13 cellular contexts compared by ENCODE assay signal in genomic region chr22:48702573-48703264, GRCh38.
A peak's percentile ranks its signal among the peaks of the same experiment; 100 is the strongest.
DNase-seq lines count a peak whose midpoint lies in the region; ATAC-seq lines count a peak whose summit lies in the region.
"Had no signal": no experiment of that assay in that cellular context is flagged by ENCODE, and none has a peak within 500 bp of the region (broad histone marks: within the 10 kb centered on the region; RNA-seq: fewer than 3 reads in every experiment).

No MANE protein-coding gene starts in this region.

- H3K4me3 ChIP-seq in SJCRH30: no peak overlapping the region
- H3K4me3 ChIP-seq in right cardiac atrium (ENCODE audit: low read length): no peak overlapping the region
- H3K4me3 ChIP-seq: esophagus muscularis mucosa, Peyer's patch had no signal

- no peaks in the 10 kb centered on the region for H3K36me3 ChIP-seq in SJCRH30
- H3K36me3 ChIP-seq: esophagus muscularis mucosa, Peyer's patch had no signal

- DNase-seq in DMS153 (lab: John Stamatoyannopoulos, UW) (peak; percentile 67), SJCRH30 (peak; percentile 38 to 59), right cardiac atrium (peak; percentile 27 to 49 (median 45)), pons (ENCODE audit: low spot score) (peak; percentile 93), NAMALWA (ENCODE audit: low spot score) (no peak), NCI-H345 treated with DMSO at 0.1 percent for 48 hours (lab: John Stamatoyannopoulos, UW; ENCODE audit: unreplicated experiment) (no peak)
- no peak for DNase-seq in NK-92 treated with Interleukin-12 subunit alpha and Interleukin-12 subunit beta, amount 100 ng/mL, for 24 hours (lab: John Stamatoyannopoulos, UW)
- DNase-seq: activated T-cell treated with anti-CD3 and anti-CD28 coated beads for 4 hours; NCI-H1930; stimulated activated CD4-positive, alpha-beta T cell treated with anti-CD3 and anti-CD28 coated beads, Interleukin-4, amount 100 ng/mL, for 4 hours had no signal

- 57% methylated on average over 26 of the region's 26 CpGs for WGBS in right cardiac atrium

- peaks cover 7% of the 10 kb centered on the region for H3K27me3 ChIP-seq in SJCRH30
- H3K27me3 ChIP-seq in right cardiac atrium (ENCODE audit: control insufficient read depth, insufficient read depth): no peaks in the 10 kb centered on the region
- H3K27me3 ChIP-seq: Peyer's patch had no signal

- ATAC-seq in right cardiac atrium (peak; percentile 17 to 39), GM21360 (IDR thresholded peaks at IDR 0.05; ENCODE audit: unreplicated experiment) (no peak)

- intact Hi-C loops in right cardiac atrium (cut with DNase I): no loop called here

- H3K9me3 ChIP-seq in SJCRH30 (replicated peaks) (no peaks in the 10 kb centered on the region), right cardiac atrium (ENCODE audit: control insufficient read depth, low read length) (no peaks in the 10 kb centered on the region)
- H3K9me3 ChIP-seq: esophagus muscularis mucosa, Peyer's patch had no signal

- H3K4me1 ChIP-seq in SJCRH30: no peaks in the 10 kb centered on the region
- no peaks in the 10 kb centered on the region for H3K4me1 ChIP-seq in right cardiac atrium (ENCODE audit: control insufficient read depth, insufficient read depth, low read length)
- H3K4me1 ChIP-seq: esophagus muscularis mucosa, Peyer's patch had no signal

- no peak overlapping the region for H3K27ac ChIP-seq in SJCRH30
- H3K27ac ChIP-seq in right cardiac atrium (ENCODE audit: low read length): no peak overlapping the region
- H3K27ac ChIP-seq: Peyer's patch had no signal

Comparison
In these comparisons a context has a peak if more than half of its experiments do, and no peak if none do; other contexts are left out.
1. DNase-seq: peak in DMS153 (single experiment), SJCRH30 (2 of 2), right cardiac atrium (3 of 3) and pons (single experiment); none in NAMALWA (single experiment), NCI-H345 treated with DMSO at 0.1 percent for 48 hours (single experiment) and NK-92 treated with Interleukin-12 subunit alpha and Interleukin-12 subunit beta, amount 100 ng/mL, for 24 hours (single experiment).